Comparison of ENCODE assay signal across 21 cellular contexts in the genomic region with DNA sequence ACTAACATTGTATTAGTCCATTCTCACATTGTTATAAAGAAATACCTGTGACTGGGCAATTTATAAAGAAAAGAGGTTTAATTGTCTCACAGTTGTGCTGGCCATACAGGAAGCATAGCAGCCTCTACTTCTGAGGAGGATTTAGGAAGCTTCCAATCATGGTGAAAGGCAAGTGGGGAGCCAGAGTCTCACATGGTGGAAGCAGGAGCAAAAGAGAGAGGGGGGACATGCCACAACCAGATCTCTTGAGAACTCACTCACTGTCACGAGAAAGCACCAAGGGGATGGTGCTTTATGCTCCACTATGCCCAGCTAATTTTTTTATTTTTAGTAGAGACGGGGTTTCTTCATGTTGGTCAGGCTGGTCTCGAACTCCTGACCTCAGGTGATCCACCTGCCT. TPM values are rescaled to one million over a fixed set of nuclear protein-coding genes. Genes with fewer than 3 reads are reported as not detected.
DNase-seq lines count a peak whose midpoint lies in the region; ATAC-seq, FAIRE-seq and TF ChIP-seq lines count a peak whose summit lies in the region.
"Had no signal": no experiment of that assay in that cellular context is flagged by ENCODE, and none has a peak within 500 bp of the region (broad histone marks: within the 10 kb centered on the region; RNA-seq: fewer than 3 reads in every experiment).

No MANE protein-coding gene starts in this region.

- no peaks in the 10 kb centered on the region for H3K9me3 Mint-ChIP-seq in central memory CD8-positive, alpha-beta T cell

- peaks cover 6% of the 10 kb centered on the region for H3K4me1 Mint-ChIP-seq in central memory CD8-positive, alpha-beta T cell
- H3K4me1 Mint-ChIP-seq: CD14-positive monocyte had no signal

- H3K27ac Mint-ChIP-seq in central memory CD8-positive, alpha-beta T cell (ENCODE audit: low read depth), result peak overlapping the region; percentile 17
- H3K27ac Mint-ChIP-seq: CD4-positive, CD25-positive, alpha-beta regulatory T cell had no signal

- no peak for ATAC-seq in central memory CD8-positive, alpha-beta T cell (replicated peaks; ENCODE audit: extremely low read depth, poor library complexity, severe bottlenecking)
- no peak for ATAC-seq in HG03108 (IDR thresholded peaks at IDR 0.05; ENCODE audit: unreplicated experiment)

- FAIRE-seq in GM12891 (lab: Jason Lieb, UNC), result peak; percentile 13
- FAIRE-seq: A204.1, D721Med, GM12892, GM18507, GM19239 had no signal

- no peak overlapping the region for H3K4me3 Mint-ChIP-seq in central memory CD8-positive, alpha-beta T cell
- H3K4me3 Mint-ChIP-seq: CD14-positive monocyte; CD4-positive, alpha-beta memory T cell had no signal

- TF ChIP-seq POLR2A in GM12891 (IDR thresholded peaks at IDR 0.05; ENCODE audit: low read depth, low read length), result no peak

- DNase-seq in GM12891 (ENCODE audit: insufficient read length, low spot score) (no peak), amygdala (lab: John Stamatoyannopoulos, UW) (no peak), hypothalamus (lab: John Stamatoyannopoulos, UW) (no peak)
- DNase-seq in central memory CD8-positive, alpha-beta T cell (ENCODE audit: low spot score in 2 of 2), result no peak
- DNase-seq: 8988T; ACHN; BE2C; C1 segment of cervical spinal cord; Caco-2; Calu3; CD4-positive, alpha-beta memory T cell; CD4-positive, CD25-positive, alpha-beta regulatory T cell; DMS79 treated with DMSO at 0.1 percent for 48 hours; GF-D8 had no signal

- H3K36me3 Mint-ChIP-seq in central memory CD8-positive, alpha-beta T cell (ENCODE audit: insufficient read depth), result peaks cover 33% of the 10 kb centered on the region

- no peaks in the 10 kb centered on the region for H3K27me3 Mint-ChIP-seq in central memory CD8-positive, alpha-beta T cell
- H3K27me3 Mint-ChIP-seq: CD4-positive, alpha-beta memory T cell; CD4-positive, CD25-positive, alpha-beta regulatory T cell had no signal

TF ChIP-seq in GM12891, 5 proteins besides CTCF, POLR2A, EP300 and RAD21:
- TF ChIP-seq POLR2AphosphoS5 (IDR thresholded peaks at IDR 0.05; ENCODE audit: low read depth, low read length), result no peak
- no peak for TF ChIP-seq PAX5 (IDR thresholded peaks at IDR 0.05; ENCODE audit: insufficient read depth, low read length, severe bottlenecking)
- no peak for TF ChIP-seq POU2F2 (IDR thresholded peaks at IDR 0.05; ENCODE audit: low read depth, low read length)
- no peak for TF ChIP-seq SPI1 (IDR thresholded peaks at IDR 0.05; ENCODE audit: low read depth, low read length)
- TF ChIP-seq TAF1 (IDR thresholded peaks at IDR 0.05; ENCODE audit: low read depth, low read length), result no peak
TF ChIP-seq in GM12891: peak in this region for 0.

RNA-seq across cellular contexts. Expression of a gene that starts 13.3 kb away (rescaled TPM):
- 69.5 TPM for polyA plus RNA-seq in GM12891 (2012; ENCODE audit: low read depth, missing spikeins)

RNA-seq across cellular contexts. Expression of a gene that starts 31.3 kb away (rescaled TPM):
- polyA plus RNA-seq in GM12891 (2012; ENCODE audit: low read depth, missing spikeins), result 6.3 TPM

RNA-seq across cellular contexts. Expression of a gene that starts 37.6 kb away (rescaled TPM):
- 24.1 TPM for polyA plus RNA-seq in GM12891 (2012; ENCODE audit: low read depth, missing spikeins)

RNA-seq across cellular contexts. Expression of a gene that starts 44.9 kb away (rescaled TPM):
- 100 TPM for polyA plus RNA-seq in GM12891 (2012; ENCODE audit: low read depth, missing spikeins)

RNA-seq across cellular contexts. Expression of a gene that starts 47.7 kb away (rescaled TPM):
- 6.8 TPM for polyA plus RNA-seq in GM12891 (2012; ENCODE audit: low read depth, missing spikeins)
